15 cellular contexts compared by ENCODE assay signal in the genomic region with DNA sequence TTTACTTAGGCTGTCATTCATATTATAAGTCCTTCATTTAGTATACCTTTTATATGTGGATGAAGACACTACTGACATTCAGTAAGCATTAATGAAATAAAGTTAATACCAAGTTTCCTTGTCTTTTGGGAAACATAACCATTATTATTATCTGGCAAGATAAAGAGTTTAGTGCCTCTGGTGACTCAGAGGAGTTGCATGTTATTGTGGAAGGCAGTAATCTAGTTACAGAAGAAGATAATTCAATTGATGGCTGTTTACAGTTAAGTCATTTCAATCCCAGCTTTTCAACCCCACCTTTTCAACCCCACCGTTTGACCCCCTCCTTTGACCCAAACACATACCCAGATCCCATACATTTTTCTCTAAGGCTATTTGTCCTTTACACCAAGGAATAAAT.
DNase-seq lines count a peak whose midpoint lies in the region; ATAC-seq and TF ChIP-seq lines count a peak whose summit lies in the region.
"Had no signal": no experiment of that assay in that cellular context is flagged by ENCODE, and none has a peak within 500 bp of the region (broad histone marks: within the 10 kb centered on the region; RNA-seq: fewer than 3 reads in every experiment).

No MANE protein-coding gene starts in this region.

- H3K9me3 ChIP-seq in GM23248 (ENCODE audit: low read depth), result no peaks in the 10 kb centered on the region
- no peaks in the 10 kb centered on the region for H3K9me3 ChIP-seq in gastroesophageal sphincter

- no peak for TF ChIP-seq EP300 in gastroesophageal sphincter (IDR thresholded peaks at IDR 0.05)

- H3K9me2 ChIP-seq in GM23248 (ENCODE audit: insufficient read depth), result no peaks in the 10 kb centered on the region

- no peak overlapping the region for H2AFZ ChIP-seq in GM23248

- H3K4me1 ChIP-seq in GM23248 (ENCODE audit: insufficient read depth), result no peaks in the 10 kb centered on the region
- no peaks in the 10 kb centered on the region for H3K4me1 ChIP-seq in gastroesophageal sphincter

- no peaks in the 10 kb centered on the region for H3K36me3 ChIP-seq in GM23248 (ENCODE audit: low read depth)
- H3K36me3 ChIP-seq in gastroesophageal sphincter, result no peaks in the 10 kb centered on the region

- TF ChIP-seq CTCF in AG10803 (conservative IDR thresholded peaks at IDR 0.05; ENCODE audit: low read length) (no peak), gastroesophageal sphincter (IDR thresholded peaks at IDR 0.05) (no peak)

- H3K27ac ChIP-seq in GM23248, result no peak overlapping the region
- H3K27ac ChIP-seq in gastroesophageal sphincter, result no peak overlapping the region
- H3K27ac ChIP-seq: C4-2B, HL-60 had no signal

- DNase-seq in AG10803 (ENCODE audit: low read depth) (peak; percentile 3), GM23248 (peak; percentile 20), amniotic epithelial cell (ENCODE audit: low read depth) (peak; percentile 43), iris pigment epithelial cell (ENCODE audit: low read depth) (peak; percentile 21), NCI-H2227 treated with DMSO at 0.1 percent for 48 hours (lab: John Stamatoyannopoulos, UW) (no peak)
- DNase-seq: 8988T; CD4-positive, alpha-beta memory T cell; DMS79 treated with DMSO at 0.1 percent for 48 hours; GDM1; HCEC 1CT; HFFc6 had no signal

- no peaks in the 10 kb centered on the region for H4K20me1 ChIP-seq in GM23248 (ENCODE audit: insufficient read depth)

- no peaks in the 10 kb centered on the region for H3K79me2 ChIP-seq in GM23248 (ENCODE audit: insufficient read depth)

- WGBS in GM23248 (ENCODE audit: low coverage in 1 of 2, low lambda C conversion rate in 2 of 2, missing lambda C conversion rate in 2 of 2), 2 experiments, result 0 to 26% methylated on average over 1 of the region's 1 CpG
- 44 to 83% methylated on average over 1 of the region's 1 CpG for WGBS in gastroesophageal sphincter (ENCODE audit: low coverage in 1 of 2), 2 donors

- in situ Hi-C loops in GM23248 (cut with MboI), result no loop called here

- TF ChIP-seq POLR2A in gastroesophageal sphincter (IDR thresholded peaks at IDR 0.05), result no peak

- H3K9ac ChIP-seq in GM23248, result no peak overlapping the region

- no peak overlapping the region for H3K4me3 ChIP-seq in AG10803 (ENCODE audit: low read length)
- no peak overlapping the region for H3K4me3 ChIP-seq in GM23248
- no peak overlapping the region for H3K4me3 ChIP-seq in gastroesophageal sphincter

- ATAC-seq in HG02798 (IDR thresholded peaks at IDR 0.05; ENCODE audit: poor library complexity, unreplicated experiment) (no peak), gastroesophageal sphincter (no peak)

- no peaks in the 10 kb centered on the region for H3F3A ChIP-seq in GM23248 (ENCODE audit: insufficient read depth)

- H3K27me3 ChIP-seq in GM23248 (replicated peaks; ENCODE audit: insufficient read depth), result no peaks in the 10 kb centered on the region
- H3K27me3 ChIP-seq in gastroesophageal sphincter, result no peaks in the 10 kb centered on the region

- no peak overlapping the region for H3K4me2 ChIP-seq in GM23248 (ENCODE audit: unreplicated experiment)
